1 cellular context compared by ENCODE assay signal in the genomic region with DNA sequence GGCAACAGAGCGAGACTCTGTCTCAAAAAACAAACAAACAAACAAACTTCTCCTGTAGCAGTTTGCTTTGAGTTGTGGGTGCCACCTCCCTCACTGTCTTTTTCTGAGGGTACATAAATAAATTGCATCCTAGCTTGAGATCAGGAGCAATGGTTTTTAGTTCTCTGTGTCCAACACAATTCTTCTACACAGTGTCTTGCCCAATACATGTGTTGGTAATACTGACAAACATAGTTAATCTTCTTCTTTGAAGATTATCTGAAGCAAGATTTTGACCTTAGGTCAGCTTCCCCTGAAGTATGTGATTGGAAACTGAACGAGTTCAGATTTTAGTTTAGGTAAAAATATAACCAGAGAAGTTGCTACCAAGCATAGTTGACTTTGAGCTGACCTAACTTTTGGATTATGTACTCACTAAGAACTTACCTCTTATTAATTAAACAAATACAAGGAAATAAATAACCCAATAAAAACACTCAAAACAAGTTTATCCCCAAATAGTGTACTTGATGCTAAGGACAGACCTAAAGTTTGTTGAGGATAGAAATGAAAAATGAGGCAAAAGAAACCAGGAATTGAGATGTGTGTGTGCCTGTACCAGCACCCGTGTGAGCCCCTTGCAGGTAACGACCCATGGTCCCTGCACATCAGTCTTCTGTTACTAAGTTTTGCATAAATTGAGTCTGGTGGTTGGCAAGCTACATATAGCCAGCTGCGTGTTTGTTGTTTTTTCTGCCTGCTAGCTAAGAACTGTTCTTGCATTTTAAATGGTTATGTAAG.
TF ChIP-seq lines count a peak whose summit lies in the region.

No MANE protein-coding gene starts in this region.

TF ChIP-seq in GM12878, 131 proteins besides CTCF, POLR2A, EP300 and RAD21:
- TF ChIP-seq, protein P1, sequence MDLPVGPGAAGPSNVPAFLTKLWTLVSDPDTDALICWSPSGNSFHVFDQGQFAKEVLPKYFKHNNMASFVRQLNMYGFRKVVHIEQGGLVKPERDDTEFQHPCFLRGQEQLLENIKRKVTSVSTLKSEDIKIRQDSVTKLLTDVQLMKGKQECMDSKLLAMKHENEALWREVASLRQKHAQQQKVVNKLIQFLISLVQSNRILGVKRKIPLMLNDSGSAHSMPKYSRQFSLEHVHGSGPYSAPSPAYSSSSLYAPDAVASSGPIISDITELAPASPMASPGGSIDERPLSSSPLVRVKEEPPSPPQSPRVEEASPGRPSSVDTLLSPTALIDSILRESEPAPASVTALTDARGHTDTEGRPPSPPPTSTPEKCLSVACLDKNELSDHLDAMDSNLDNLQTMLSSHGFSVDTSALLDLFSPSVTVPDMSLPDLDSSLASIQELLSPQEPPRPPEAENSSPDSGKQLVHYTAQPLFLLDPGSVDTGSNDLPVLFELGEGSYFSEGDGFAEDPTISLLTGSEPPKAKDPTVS (IDR thresholded peaks at IDR 0.05; ENCODE audit: low read depth, low read length) = no peak
- TF ChIP-seq POU2F2 (IDR thresholded peaks at IDR 0.05; ENCODE audit: borderline replicate concordance, low read depth, low read length) = peak; percentile 55; the same call in 1 of the 3 replicates
TF ChIP-seq in GM12878: peak in this region for 1.
